ENCODE assay signal across 8 cellular contexts in the genomic region with DNA sequence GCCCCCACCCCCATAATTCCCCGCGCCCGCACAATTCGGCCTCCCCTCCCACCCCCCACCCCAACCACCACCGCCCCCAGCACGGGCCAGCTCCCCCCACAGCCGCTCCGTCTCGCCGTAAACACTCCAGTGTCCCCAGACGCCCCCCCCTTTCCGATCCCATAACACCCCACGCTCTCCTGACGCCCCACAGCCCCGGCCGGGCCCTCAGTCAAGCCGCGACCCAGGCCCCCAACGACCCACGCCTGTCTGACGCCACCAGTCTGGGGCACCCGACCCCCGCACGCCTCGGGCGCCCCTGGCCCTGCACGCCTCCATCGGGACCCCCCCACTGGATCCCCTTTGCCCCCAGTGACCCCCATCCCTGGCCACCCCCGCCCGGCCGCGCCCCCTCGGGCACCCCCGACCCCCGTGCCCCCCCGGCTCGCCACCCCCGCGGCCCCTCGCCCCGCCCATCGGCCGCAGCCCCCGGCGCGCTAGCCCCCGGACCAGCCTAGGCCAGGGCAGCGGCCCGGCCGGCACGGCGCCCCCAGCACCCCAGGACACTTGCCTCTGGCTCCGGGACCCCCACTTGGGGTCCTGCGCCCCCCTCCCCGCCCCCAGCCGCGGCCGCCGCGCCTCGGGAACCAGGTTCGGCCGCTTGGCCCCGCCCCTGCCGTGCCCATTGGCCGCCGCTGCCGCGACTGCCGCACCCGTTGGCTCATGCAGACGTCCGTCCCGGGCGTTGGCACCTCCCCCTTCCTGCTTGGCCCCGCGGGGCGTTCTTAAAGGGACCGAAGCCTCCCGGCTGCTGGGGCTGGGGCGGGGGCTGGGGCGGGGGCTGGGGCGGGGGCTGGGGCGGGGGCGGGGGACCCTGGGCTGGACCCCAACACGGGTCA. TPM values are rescaled to one million over a fixed set of nuclear protein-coding genes. Genes with fewer than 3 reads are reported as not detected.
DNase-seq lines count a peak whose midpoint lies in the region; ATAC-seq and TF ChIP-seq lines count a peak whose summit lies in the region.

A gene (minus strand): TSS at position 638 of the 878 bp plus-strand sequence. CDS start 1,603 bp downstream, outside the sequence.

- peak; percentile 98 for ATAC-seq in HG02798 (IDR thresholded peaks at IDR 0.05; ENCODE audit: poor library complexity, unreplicated experiment)
- peak; percentile 96 to 99 (median 98) for ATAC-seq in heart right ventricle

- intact Hi-C loops in heart right ventricle (cut with DNase I): loop anchor here in 2 of 10 donors (1.0 to 2.0 kb wide), 2 partner anchors 14 to 20 kb away; a partner anchor contains a TSS
- intact Hi-C loops in posterior vena cava (cut with DNase I): no loop called here

- peak within 1 kb of the TSS; percentile 93 for H3K4me3 Mint-ChIP-seq in T-helper 1 cell treated with Interleukin-12 subunit alpha and Interleukin-12 subunit beta and Interleukin-4 antibody, amounts not matched to agents 30 μg/mL and 1 μg/mL, for 36 hours
- H3K4me3 Mint-ChIP-seq in type B pancreatic cell: peak within 1 kb of the TSS; percentile 90

- DNase-seq in GM12865 (ENCODE audit: low read depth) (peak; percentile 95), NCI-H1436 treated with DMSO at 0.1 percent for 48 hours (lab: John Stamatoyannopoulos, UW) (peak; percentile 27), amniotic epithelial cell (ENCODE audit: low read depth) (peak; percentile 75), heart right ventricle (peak; percentile 94 to 96), posterior vena cava (ENCODE audit: low spot score) (peak; percentile 98), type B pancreatic cell (ENCODE audit: extremely low spot score, unreplicated experiment) (peak; percentile 92)

- H3K27me3 Mint-ChIP-seq in T-helper 1 cell treated with Interleukin-12 subunit alpha and Interleukin-12 subunit beta and Interleukin-4 antibody, amounts not matched to agents 30 μg/mL and 1 μg/mL, for 36 hours (ENCODE audit: low read depth): no peaks in the 10 kb centered on the region
- no peaks in the 10 kb centered on the region for H3K27me3 Mint-ChIP-seq in type B pancreatic cell

- peak within 1 kb of the TSS; percentile 99 for H3K27ac Mint-ChIP-seq in T-helper 1 cell treated with Interleukin-12 subunit alpha and Interleukin-12 subunit beta and Interleukin-4 antibody, amounts not matched to agents 30 μg/mL and 1 μg/mL, for 36 hours
- peak within 1 kb of the TSS; percentile 89 for H3K27ac Mint-ChIP-seq in type B pancreatic cell

- peaks cover 0 to 35% (median 19%) of the 10 kb centered on the region in 9 donors for H3K36me3 ChIP-seq in heart right ventricle

- TF ChIP-seq CTCF in GM12865 (IDR thresholded peaks at IDR 0.05; ENCODE audit: insufficient read depth, low read depth, low read length, missing control alignments) (no peak), heart right ventricle (IDR thresholded peaks at IDR 0.05) (no peak), type B pancreatic cell (conservative IDR thresholded peaks at IDR 0.05) (no peak)

- peaks cover 9% of the 10 kb centered on the region for H3K36me3 Mint-ChIP-seq in T-helper 1 cell treated with Interleukin-12 subunit alpha and Interleukin-12 subunit beta and Interleukin-4 antibody, amounts not matched to agents 30 μg/mL and 1 μg/mL, for 36 hours (ENCODE audit: low read depth)
- H3K36me3 Mint-ChIP-seq in type B pancreatic cell: no peaks in the 10 kb centered on the region

- 0 to 1% methylated on average over 52 to 81 of the region's 86 CpGs for WGBS in heart right ventricle, 2 donors

- H3K9me3 Mint-ChIP-seq in T-helper 1 cell treated with Interleukin-12 subunit alpha and Interleukin-12 subunit beta and Interleukin-4 antibody, amounts not matched to agents 30 μg/mL and 1 μg/mL, for 36 hours: no peaks in the 10 kb centered on the region
- no peaks in the 10 kb centered on the region for H3K9me3 Mint-ChIP-seq in type B pancreatic cell

- peak within 1 kb of the TSS; percentile 78 to 94 (median 90) for H3K27ac ChIP-seq in heart right ventricle

- no peaks in the 10 kb centered on the region for H3K9me3 ChIP-seq in heart right ventricle

- H3K4me1 Mint-ChIP-seq in T-helper 1 cell treated with Interleukin-12 subunit alpha and Interleukin-12 subunit beta and Interleukin-4 antibody, amounts not matched to agents 30 μg/mL and 1 μg/mL, for 36 hours (ENCODE audit: low read depth): peaks cover 18% of the 10 kb centered on the region
- H3K4me1 Mint-ChIP-seq in type B pancreatic cell (ENCODE audit: unreplicated experiment): no peaks in the 10 kb centered on the region

- no peaks in the 10 kb centered on the region for H3K27me3 ChIP-seq in heart right ventricle

- peaks cover 8 to 20% (median 16%) of the 10 kb centered on the region in 9 donors for H3K4me1 ChIP-seq in heart right ventricle

- peak within 1 kb of the TSS; percentile 71 for H3K4me3 ChIP-seq in GM12865 (ENCODE audit: low read depth, low read length)
- peak within 1 kb of the TSS; percentile 26 to 85 (median 60) for H3K4me3 ChIP-seq in heart right ventricle

RNA-seq across cellular contexts. Expression of the gene that starts here (rescaled TPM):
- total RNA-seq in heart right ventricle (100 to 1,000 TPM; 132 to 196 (median 151) TPM), posterior vena cava (100 to 1,000 TPM; 189 to 224 TPM), type B pancreatic cell (ENCODE audit: low replicate concordance) (151 and 191 TPM in 2 replicates)
- 100 to 1,000 TPM; 153 to 308 TPM for polyA plus RNA-seq in heart right ventricle

Comparison
In these comparisons a context has a peak if more than half of its experiments do, and no peak if none do; other contexts are left out.
1. Peak in every context shown above with its lines: DNase-seq, ATAC-seq, H3K4me3 ChIP-seq and H3K27ac ChIP-seq.
2. DNase-seq: peak in every context shown above with its lines; median percentile 98 in posterior vena cava; 95 in GM12865; 95 in heart right ventricle; 92 in type B pancreatic cell; 75 in amniotic epithelial cell; 27 in NCI-H1436 treated with DMSO at 0.1 percent for 48 hours.